ENCODE assay signal across 10 cellular contexts in the genomic region with DNA sequence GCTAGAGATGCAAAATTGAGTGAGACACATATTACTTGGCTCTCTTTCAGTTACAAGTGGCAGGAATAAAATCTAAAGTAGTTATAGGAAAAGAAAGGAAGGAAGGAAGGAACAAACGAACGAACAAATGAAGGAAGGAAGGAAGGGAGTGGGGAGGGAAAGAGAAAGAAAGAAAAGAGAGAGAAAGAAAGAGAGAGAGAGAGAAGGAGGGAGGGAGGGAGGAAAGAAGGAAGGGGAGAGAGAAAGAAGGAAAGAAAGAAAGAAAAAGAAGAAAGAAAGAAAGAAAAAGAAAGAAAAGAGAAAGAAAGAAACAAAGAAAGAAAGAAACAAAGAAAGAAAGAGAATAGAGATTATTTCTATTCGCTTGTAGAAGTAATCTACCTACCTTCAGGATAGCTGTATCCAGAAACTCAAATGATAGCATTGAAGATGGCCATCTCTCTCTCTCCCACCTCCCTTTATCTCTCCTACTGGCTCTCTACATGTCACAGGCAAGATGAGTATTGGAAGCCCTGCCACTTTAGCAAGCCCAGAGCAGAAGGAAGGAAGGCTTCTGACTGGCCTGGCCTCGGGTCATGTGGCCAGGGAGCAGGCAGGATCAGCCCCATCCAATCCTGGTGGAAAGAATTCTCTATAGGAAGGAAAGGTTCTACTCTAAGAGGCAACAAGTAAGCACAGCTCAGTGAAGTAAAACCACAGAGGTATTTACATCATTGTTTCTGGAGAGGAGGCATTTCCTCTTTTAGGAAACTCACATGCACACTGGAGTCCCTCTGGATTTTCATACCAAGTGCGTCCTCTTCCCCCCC.
A peak's percentile ranks its signal among the peaks of the same experiment; 100 is the strongest.
DNase-seq lines count a peak whose midpoint lies in the region; ATAC-seq, FAIRE-seq and TF ChIP-seq lines count a peak whose summit lies in the region.
"Had no signal": no experiment of that assay in that cellular context is flagged by ENCODE, and none has a peak within 500 bp of the region (broad histone marks: within the 10 kb centered on the region; RNA-seq: fewer than 3 reads in every experiment).

No MANE protein-coding gene starts in this region.

- in situ Hi-C loops in HepG2 (cut with HindIII; ENCODE audit: extremely low pct_ligation_motif_present, low pct_unique_long_range_greater_than_20kb), result no loop called here

- no peak for FAIRE-seq in HepG2 (lab: Jason Lieb, UNC)

- no peak for TF ChIP-seq EP300 in HepG2 (IDR thresholded peaks at IDR 0.05; ENCODE audit: low read depth in 2 of 2, low read length in 2 of 2)
- TF ChIP-seq EP300 in HepG2 (CRISPR knock-in tag; IDR thresholded peaks at IDR 0.05; ENCODE audit: borderline replicate concordance), result no peak

- 30% methylated on average over 4 of the region's 5 CpGs for WGBS in HepG2 (ENCODE audit: low lambda C conversion rate)

- H3K4me1 ChIP-seq in HepG2 (ENCODE audit: insufficient read depth, low read length), result no peaks in the 10 kb centered on the region

- TF ChIP-seq RAD21 in HepG2 (CRISPR knock-in tag; IDR thresholded peaks at IDR 0.05), result no peak

- no peaks in the 10 kb centered on the region for H3K36me3 ChIP-seq in HepG2 (replicated peaks in 1 of 2; ENCODE audit: control insufficient read depth in 1 of 2, insufficient read depth in 2 of 2, low read length in 2 of 2)

- no peaks in the 10 kb centered on the region for H3K9me3 ChIP-seq in HepG2 (ENCODE audit: low read length)

- DNase-seq in NOMO-1 treated with DMSO at 0.1 percent for 48 hours (lab: John Stamatoyannopoulos, UW; ENCODE audit: unreplicated experiment) (peak; percentile 66), smooth muscle cell of the brain vasculature (ENCODE audit: low read depth, low spot score) (peak; percentile 53), erythroblast (lab: John Stamatoyannopoulos, UW) (no peak), HepG2 (ENCODE audit: low spot score) (no peak), activated T-cell treated with anti-CD3 and anti-CD28 coated beads for 4 hours (no peak)
- DNase-seq: activated naive CD8-positive, alpha-beta T cell treated with anti-CD3 and anti-CD28 coated beads, Interleukin-2, amount 50 U/mL, for 24 hours had no signal

- H3K9ac ChIP-seq in HepG2 (ENCODE audit: insufficient read depth, low read depth, low read length), result no peak overlapping the region

- POLR2A ChIA-PET in HepG2 (lab: Yijun Ruan, JAX), result no interaction called here

- BruUV-seq in HepG2 (replicated peaks; lab: Mats Ljungman, UMichigan), result no TSS peak

- H3K27me3 ChIP-seq in HepG2 (ENCODE audit: control insufficient read depth in 1 of 2, insufficient read depth in 2 of 2, low read length in 2 of 2), result peaks cover 0 to 4% of the 10 kb centered on the region in 2 experiments; a peak in 1 of 5 replicates

- no peak overlapping the region for H3K4me2 ChIP-seq in HepG2 (ENCODE audit: low read depth, low read length)
- H3K4me2 ChIP-seq: PC-9 had no signal

- no peaks in the 10 kb centered on the region for H4K20me1 ChIP-seq in HepG2 (ENCODE audit: insufficient read depth, low read length)

- TF ChIP-seq CTCF in HepG2 (CRISPR knock-in tag; IDR thresholded peaks at IDR 0.05), result no peak

- no peak overlapping the region for H2AFZ ChIP-seq in HepG2 (ENCODE audit: low read length)
- H2AFZ ChIP-seq: PC-9 had no signal

- ATAC-seq in GM19395 (IDR thresholded peaks at IDR 0.05; ENCODE audit: unreplicated experiment) (peak; percentile 38), esophagus mucosa (peak; percentile 27), HepG2 (no peak), HG03439 (IDR thresholded peaks at IDR 0.05; ENCODE audit: unreplicated experiment) (no peak)

- H3K79me2 ChIP-seq in HepG2 (ENCODE audit: insufficient read depth, low read length), result no peaks in the 10 kb centered on the region

- H3K4me3 ChIP-seq in HepG2 (replicated peaks in 1 of 3; ENCODE audit: insufficient read depth in 1 of 3, low read depth in 2 of 3, low read length in 3 of 3), result no peak overlapping the region
- H3K4me3 ChIP-seq: PC-9 had no signal

- CTCF ChIA-PET in HepG2 (lab: Yijun Ruan, JAX; ENCODE audit: low intra/inter-chr PET ratio, low total read pairs), result no interaction called here

- intact Hi-C loops in HepG2 (cut with micrococcal nuclease; ENCODE audit: unreplicated experiment), result no loop called here

- TF ChIP-seq POLR2A in erythroblast (IDR thresholded peaks at IDR 0.05; ENCODE audit: low read length) (no peak), HepG2 (IDR thresholded peaks at IDR 0.05; ENCODE audit: insufficient read depth in 1 of 2, low read depth in 2 of 2, low read length in 2 of 2) (no peak)

- H3K27ac ChIP-seq in HepG2 (ENCODE audit: extremely low read length, insufficient read depth, low read length), result no peak overlapping the region
- H3K27ac ChIP-seq: PC-9 had no signal

TF ChIP-seq in HepG2, 621 proteins besides CTCF, POLR2A, EP300 and RAD21:
- no peak for TF ChIP-seq CCDC6 (CRISPR knock-in tag; IDR thresholded peaks at IDR 0.05)
- TF ChIP-seq ZNF570 (CRISPR knock-in tag; IDR thresholded peaks at IDR 0.05; ENCODE audit: borderline replicate concordance), result no peak
- TF ChIP-seq KMT2A (CRISPR knock-in tag; IDR thresholded peaks at IDR 0.05), result no peak
- TF ChIP-seq MEF2D (CRISPR knock-in tag; IDR thresholded peaks at IDR 0.05), result no peak
- no peak for TF ChIP-seq AKAP8 (CRISPR knock-in tag; IDR thresholded peaks at IDR 0.05)
- no peak for TF ChIP-seq PRPF4 (IDR thresholded peaks at IDR 0.05; ENCODE audit: low read depth, low read length, poor library complexity, severe bottlenecking)
- no peak for TF ChIP-seq ZNF747 (CRISPR knock-in tag; IDR thresholded peaks at IDR 0.05; ENCODE audit: borderline replicate concordance)
- TF ChIP-seq ZNF230 (CRISPR knock-in tag; IDR thresholded peaks at IDR 0.05), result no peak
- no peak for TF ChIP-seq ZNF562 (CRISPR knock-in tag; IDR thresholded peaks at IDR 0.05; ENCODE audit: borderline replicate concordance)
- TF ChIP-seq MTF2 (CRISPR knock-in tag; IDR thresholded peaks at IDR 0.05; ENCODE audit: borderline replicate concordance), result no peak
- TF ChIP-seq, protein P1, sequence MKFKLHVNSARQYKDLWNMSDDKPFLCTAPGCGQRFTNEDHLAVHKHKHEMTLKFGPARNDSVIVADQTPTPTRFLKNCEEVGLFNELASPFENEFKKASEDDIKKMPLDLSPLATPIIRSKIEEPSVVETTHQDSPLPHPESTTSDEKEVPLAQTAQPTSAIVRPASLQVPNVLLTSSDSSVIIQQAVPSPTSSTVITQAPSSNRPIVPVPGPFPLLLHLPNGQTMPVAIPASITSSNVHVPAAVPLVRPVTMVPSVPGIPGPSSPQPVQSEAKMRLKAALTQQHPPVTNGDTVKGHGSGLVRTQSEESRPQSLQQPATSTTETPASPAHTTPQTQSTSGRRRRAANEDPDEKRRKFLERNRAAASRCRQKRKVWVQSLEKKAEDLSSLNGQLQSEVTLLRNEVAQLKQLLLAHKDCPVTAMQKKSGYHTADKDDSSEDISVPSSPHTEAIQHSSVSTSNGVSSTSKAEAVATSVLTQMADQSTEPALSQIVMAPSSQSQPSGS (CRISPR knock-in tag; IDR thresholded peaks at IDR 0.05), result no peak
- TF ChIP-seq ZNF367 (CRISPR knock-in tag; IDR thresholded peaks at IDR 0.05; ENCODE audit: borderline replicate concordance), result no peak
- no peak for TF ChIP-seq ZNF549 (CRISPR knock-in tag; IDR thresholded peaks at IDR 0.05)
- TF ChIP-seq RARA (CRISPR knock-in tag; IDR thresholded peaks at IDR 0.05), result no peak
- TF ChIP-seq, protein P2, sequence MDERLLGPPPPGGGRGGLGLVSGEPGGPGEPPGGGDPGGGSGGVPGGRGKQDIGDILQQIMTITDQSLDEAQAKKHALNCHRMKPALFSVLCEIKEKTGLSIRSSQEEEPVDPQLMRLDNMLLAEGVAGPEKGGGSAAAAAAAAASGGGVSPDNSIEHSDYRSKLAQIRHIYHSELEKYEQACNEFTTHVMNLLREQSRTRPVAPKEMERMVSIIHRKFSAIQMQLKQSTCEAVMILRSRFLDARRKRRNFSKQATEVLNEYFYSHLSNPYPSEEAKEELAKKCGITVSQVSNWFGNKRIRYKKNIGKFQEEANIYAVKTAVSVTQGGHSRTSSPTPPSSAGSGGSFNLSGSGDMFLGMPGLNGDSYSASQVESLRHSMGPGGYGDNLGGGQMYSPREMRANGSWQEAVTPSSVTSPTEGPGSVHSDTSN (CRISPR knock-in tag; IDR thresholded peaks at IDR 0.05), result no peak
- TF ChIP-seq, protein P3, sequence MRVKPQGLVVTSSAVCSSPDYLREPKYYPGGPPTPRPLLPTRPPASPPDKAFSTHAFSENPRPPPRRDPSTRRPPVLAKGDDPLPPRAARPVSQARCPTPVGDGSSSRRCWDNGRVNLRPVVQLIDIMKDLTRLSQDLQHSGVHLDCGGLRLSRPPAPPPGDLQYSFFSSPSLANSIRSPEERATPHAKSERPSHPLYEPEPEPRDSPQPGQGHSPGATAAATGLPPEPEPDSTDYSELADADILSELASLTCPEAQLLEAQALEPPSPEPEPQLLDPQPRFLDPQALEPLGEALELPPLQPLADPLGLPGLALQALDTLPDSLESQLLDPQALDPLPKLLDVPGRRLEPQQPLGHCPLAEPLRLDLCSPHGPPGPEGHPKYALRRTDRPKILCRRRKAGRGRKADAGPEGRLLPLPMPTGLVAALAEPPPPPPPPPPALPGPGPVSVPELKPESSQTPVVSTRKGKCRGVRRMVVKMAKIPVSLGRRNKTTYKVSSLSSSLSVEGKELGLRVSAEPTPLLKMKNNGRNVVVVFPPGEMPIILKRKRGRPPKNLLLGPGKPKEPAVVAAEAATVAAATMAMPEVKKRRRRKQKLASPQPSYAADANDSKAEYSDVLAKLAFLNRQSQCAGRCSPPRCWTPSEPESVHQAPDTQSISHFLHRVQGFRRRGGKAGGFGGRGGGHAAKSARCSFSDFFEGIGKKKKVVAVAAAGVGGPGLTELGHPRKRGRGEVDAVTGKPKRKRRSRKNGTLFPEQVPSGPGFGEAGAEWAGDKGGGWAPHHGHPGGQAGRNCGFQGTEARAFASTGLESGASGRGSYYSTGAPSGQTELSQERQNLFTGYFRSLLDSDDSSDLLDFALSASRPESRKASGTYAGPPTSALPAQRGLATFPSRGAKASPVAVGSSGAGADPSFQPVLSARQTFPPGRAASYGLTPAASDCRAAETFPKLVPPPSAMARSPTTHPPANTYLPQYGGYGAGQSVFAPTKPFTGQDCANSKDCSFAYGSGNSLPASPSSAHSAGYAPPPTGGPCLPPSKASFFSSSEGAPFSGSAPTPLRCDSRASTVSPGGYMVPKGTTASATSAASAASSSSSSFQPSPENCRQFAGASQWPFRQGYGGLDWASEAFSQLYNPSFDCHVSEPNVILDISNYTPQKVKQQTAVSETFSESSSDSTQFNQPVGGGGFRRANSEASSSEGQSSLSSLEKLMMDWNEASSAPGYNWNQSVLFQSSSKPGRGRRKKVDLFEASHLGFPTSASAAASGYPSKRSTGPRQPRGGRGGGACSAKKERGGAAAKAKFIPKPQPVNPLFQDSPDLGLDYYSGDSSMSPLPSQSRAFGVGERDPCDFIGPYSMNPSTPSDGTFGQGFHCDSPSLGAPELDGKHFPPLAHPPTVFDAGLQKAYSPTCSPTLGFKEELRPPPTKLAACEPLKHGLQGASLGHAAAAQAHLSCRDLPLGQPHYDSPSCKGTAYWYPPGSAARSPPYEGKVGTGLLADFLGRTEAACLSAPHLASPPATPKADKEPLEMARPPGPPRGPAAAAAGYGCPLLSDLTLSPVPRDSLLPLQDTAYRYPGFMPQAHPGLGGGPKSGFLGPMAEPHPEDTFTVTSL (CRISPR knock-in tag; IDR thresholded peaks at IDR 0.05; ENCODE audit: borderline replicate concordance), result no peak

Comparison
In these comparisons a context has a peak if more than half of its experiments do, and no peak if none do; other contexts are left out.
1. ATAC-seq: peak in GM19395 (single experiment) and esophagus mucosa (single experiment); none in HepG2 (single experiment) and HG03439 (single experiment).
2. DNase-seq: peak in NOMO-1 treated with DMSO at 0.1 percent for 48 hours (single experiment) and smooth muscle cell of the brain vasculature (single experiment); none in erythroblast (0 of 2), HepG2 (single experiment) and activated T-cell treated with anti-CD3 and anti-CD28 coated beads for 4 hours (single experiment).